Comparison of ENCODE assay signal across 21 cellular contexts in the genomic region with DNA sequence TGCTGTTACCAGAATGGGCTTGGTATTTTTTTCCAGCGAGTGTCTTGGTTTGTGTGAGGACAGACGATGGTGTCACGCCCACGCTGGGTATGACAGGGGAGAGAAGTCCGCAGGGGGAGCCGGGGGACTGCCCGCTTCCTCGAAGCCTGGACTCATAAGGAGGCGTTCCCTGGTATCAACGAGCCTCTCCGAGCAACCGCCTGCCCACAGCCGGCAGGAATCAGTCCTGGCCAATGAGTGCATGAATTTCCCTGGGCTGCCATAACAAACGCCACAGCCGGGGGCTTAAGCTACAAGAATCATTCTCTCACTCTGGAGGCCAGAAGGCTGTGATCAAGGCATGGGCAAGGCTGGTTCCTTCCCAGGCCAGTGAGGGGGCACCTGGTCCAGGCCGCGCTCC. TPM values are rescaled to one million over a fixed set of nuclear protein-coding genes. Genes with fewer than 3 reads are reported as not detected.
A peak's percentile ranks its signal among the peaks of the same experiment; 100 is the strongest.
DNase-seq lines count a peak whose midpoint lies in the region; ATAC-seq, FAIRE-seq and TF ChIP-seq lines count a peak whose summit lies in the region.
"Had no signal": no experiment of that assay in that cellular context is flagged by ENCODE, and none has a peak within 500 bp of the region (broad histone marks: within the 10 kb centered on the region; RNA-seq: fewer than 3 reads in every experiment).

No MANE protein-coding gene starts in this region.

- H2AK5ac ChIP-seq in H9 (ENCODE audit: insufficient read length, low read length) (no peak overlapping the region), H1 (ENCODE audit: low read depth, low read length) (no peak overlapping the region)

- H3K4ac ChIP-seq in H9 (ENCODE audit: low read depth, low read length) (no peak overlapping the region), H1 (replicated peaks; ENCODE audit: insufficient read length, low read depth, low read length) (no peak overlapping the region)

- H2BK20ac ChIP-seq in H9 (ENCODE audit: low read depth, low read length, poor library complexity, severe bottlenecking) (no peak overlapping the region), H1 (ENCODE audit: low read length) (no peak overlapping the region)

- no peak overlapping the region for H4K91ac ChIP-seq in H9 (ENCODE audit: insufficient read length, low read depth, low read length)
- H4K91ac ChIP-seq in H1 (replicated peaks; ENCODE audit: insufficient read length, low read length) = no peak overlapping the region

- no peak overlapping the region for H3T11ph ChIP-seq in H9 (ENCODE audit: low read length)

- POLR2A ChIA-PET in H1 (lab: Charles Lee; ENCODE audit: partially characterized antibody) = interaction anchor here (1.4 to 2.9 kb wide), 2 partner anchors 10 kb away, joined by 3 to 9 read pairs; no protein-coding TSS in a partner anchor

- H2BK5ac ChIP-seq in H9 (ENCODE audit: insufficient read length, low read length) = no peak overlapping the region
- no peak overlapping the region; the same call in 1 of the 2 replicates for H2BK5ac ChIP-seq in H1 (ENCODE audit: low read depth, low read length)

- H2BK12ac ChIP-seq in H9 (ENCODE audit: insufficient read length, low read depth, low read length) (no peak overlapping the region), H1 (ENCODE audit: low read depth, low read length) (no peak overlapping the region)

- H3K4me3 ChIP-seq in H1 (ENCODE audit: extremely low read depth in 1 of 4, insufficient read depth in 2 of 4, low read depth in 3 of 4, low read length in 4 of 4) (peak overlapping the region in 2 of 4 experiments; percentile 15 to 45; a peak in 3 of 8 replicates), aorta (ENCODE audit: low read length in 2 of 2) (no peak overlapping the region)
- H3K4me3 ChIP-seq: SJCRH30 had no signal

- no peak overlapping the region for H2BK120ac ChIP-seq in H9 (ENCODE audit: low read depth, low read length, poor library complexity, severe bottlenecking)
- peak overlapping the region; percentile 56 for H2BK120ac ChIP-seq in H1 (replicated peaks; ENCODE audit: low read depth, low read length)

- H3K23ac ChIP-seq in H9 (ENCODE audit: insufficient read length, low read depth, low read length) (no peak overlapping the region), H1 (ENCODE audit: insufficient read length) (no peak overlapping the region)

- H2BK15ac ChIP-seq in H9 (ENCODE audit: low read depth, low read length) = no peak overlapping the region
- H2BK15ac ChIP-seq in H1 (ENCODE audit: low read length) = 0 out of 2 replicates have a peak overlapping the region, but pooled peaks have one; percentile 19

- H3K27me3 ChIP-seq in H9 (ENCODE audit: insufficient read depth, low read length) (no peaks in the 10 kb centered on the region), H1 (replicated peaks in 1 of 4; ENCODE audit: control insufficient read depth in 3 of 4, extremely low read depth in 1 of 4, insufficient read depth in 3 of 4, low read length in 3 of 4) (0 out of 7 replicates have a peak, but pooled peaks cover 0 to 2% (median 0%) of the 10 kb centered on the region in 4 experiments), aorta (ENCODE audit: control insufficient read depth in 1 of 2, insufficient read depth in 2 of 2, low read length in 1 of 2) (no peaks in the 10 kb centered on the region)
- H3K27me3 ChIP-seq: BE2C, SJCRH30 had no signal

- WGBS in H9 (ENCODE audit: extremely low coverage, insufficient read length, low lambda C conversion rate) = no CpG with 5 or more reads among the region's 17 CpGs
- WGBS in H1 (ENCODE audit: extremely low coverage in 1 of 2, insufficient coverage in 1 of 2, insufficient read length in 1 of 2, insufficient replicate concordance in 2 of 2, low coverage in 1 of 2, low lambda C conversion rate in 2 of 2, missing lambda C conversion rate in 1 of 2), 2 experiments = 26% methylated on average over 17 of the region's 17 CpGs; no CpG with 5 or more reads in 1 of the 2 experiments
- WGBS in aorta, 2 donors = 66 to 77% methylated on average over 17 of the region's 17 CpGs

- no peak for TF ChIP-seq EP300 in H1 (IDR thresholded peaks at IDR 0.05; ENCODE audit: borderline replicate concordance in 1 of 2, low read depth in 2 of 2, low read length in 2 of 2)

- H4K8ac ChIP-seq in H9 (replicated peaks; ENCODE audit: insufficient read length, low read depth, low read length) (no peak overlapping the region), H1 (ENCODE audit: extremely low read depth, insufficient read depth, low read length) (no peak overlapping the region)

- H3K9ac ChIP-seq in H9 (ENCODE audit: extremely low read depth, insufficient read length, low read length) (no peak overlapping the region), H1 (replicated peaks in 1 of 4; ENCODE audit: extremely low read depth in 1 of 4, low read depth in 3 of 4, low read length in 3 of 4) (no peak overlapping the region)

- H3K4me2 ChIP-seq in H9 (ENCODE audit: insufficient read depth, insufficient read length, low read length) (peak overlapping the region; percentile 14), H1 (ENCODE audit: insufficient read depth in 1 of 2, low read depth in 2 of 2, low read length in 2 of 2) (peak overlapping the region; percentile 53 to 69)

- H2AFZ ChIP-seq in H9 (ENCODE audit: low read length) (no peak overlapping the region), H1 (ENCODE audit: low read length) (peak overlapping the region; percentile 77; the same call in 1 of the 2 replicates)

- intact Hi-C loops in aorta (cut with DNase I) = no loop called here

- H3K18ac ChIP-seq in H9 (ENCODE audit: insufficient read length, low read depth, low read length) = no peak overlapping the region
- no peak overlapping the region for H3K18ac ChIP-seq in H1 (ENCODE audit: extremely low read depth, low read length)

- CTCF ChIA-PET in H1 (lab: Charles Lee; ENCODE audit: partially characterized antibody) = interaction anchor here (0.7 to 13.0 kb wide), 8 partner anchors 10 to 1887 kb away, joined by 3 to 169 read pairs (median 3); no protein-coding TSS in a partner anchor

- no peaks in the 10 kb centered on the region for H3K79me1 ChIP-seq in H9 (ENCODE audit: insufficient read depth, low read depth, low read length, poor library complexity, severe bottlenecking)
- H3K79me1 ChIP-seq in H1 (ENCODE audit: low read depth, low read length) = no peaks in the 10 kb centered on the region

- H3K36me3 Mint-ChIP-seq in H9 (ENCODE audit: insufficient read depth in 1 of 3, low read depth in 3 of 3) = no peaks in the 10 kb centered on the region
- H3K36me3 Mint-ChIP-seq: T-cell had no signal

- peaks cover 25 to 32% of the 10 kb centered on the region in 2 experiments for H3K4me1 Mint-ChIP-seq in H9
- H3K4me1 Mint-ChIP-seq: T-cell had no signal

- no peak overlapping the region for H4K5ac ChIP-seq in H9 (ENCODE audit: insufficient read length, low read depth, low read length)
- no peak overlapping the region for H4K5ac ChIP-seq in H1 (ENCODE audit: insufficient read length, low read depth, low read length)

- no peak for FAIRE-seq in H1 (lab: Jason Lieb, UNC)
- FAIRE-seq: D721Med, RCC 7860 had no signal

- no peaks in the 10 kb centered on the region; a peak in 1 of 5 replicates for H3K9me3 Mint-ChIP-seq in H9
- H3K9me3 Mint-ChIP-seq: HFFc6, T-cell had no signal

- DNase-seq in H9 (peak; percentile 79), H1 (ENCODE audit: low read depth in 1 of 2, low spot score in 2 of 2) (no peak), islet precursor cell (peak; percentile 70), aorta (peak; percentile 34 to 53), hepatic stellate cell (ENCODE audit: low spot score) (no peak), A172 (ENCODE audit: low spot score) (no peak)
- DNase-seq: BE2C, DMS53, HFFc6, MV-4-11, NCI-H1105 treated with DMSO at 0.1 percent for 48 hours, NCI-H2029 treated with DMSO at 0.1 percent for 48 hours, NCI-H526 treated with DMSO at 0.1 percent for 48 hours, OCI-M1, SJCRH30, T-cell had no signal

- H3K56ac ChIP-seq in H9 (ENCODE audit: insufficient read length, low read depth, low read length) = no peak overlapping the region
- no peak overlapping the region for H3K56ac ChIP-seq in H1 (replicated peaks; ENCODE audit: insufficient read length, low read depth, low read length)

- peak overlapping the region in 1 of 2 experiments; percentile 29; a peak in 2 of 5 replicates for H3K4me3 Mint-ChIP-seq in H9
- H3K4me3 Mint-ChIP-seq: HFFc6, T-cell had no signal

- H3K79me2 ChIP-seq in H9 (ENCODE audit: insufficient read depth, low read length) (no peaks in the 10 kb centered on the region), H1 (ENCODE audit: control insufficient read depth in 1 of 2, insufficient read depth in 2 of 2, low read length in 2 of 2) (no peaks in the 10 kb centered on the region)

- H3K9me3 ChIP-seq in H9 (ENCODE audit: control insufficient read depth, low read depth, low read length) (no peaks in the 10 kb centered on the region), H1 (ENCODE audit: insufficient read depth in 2 of 2, low read depth in 1 of 2, low read length in 1 of 2) (no peaks in the 10 kb centered on the region), aorta (ENCODE audit: control insufficient read depth, low read length) (no peaks in the 10 kb centered on the region)
- H3K9me3 ChIP-seq: BE2C, SJCRH30 had no signal

- H3K4me1 ChIP-seq in H9 (ENCODE audit: insufficient read depth, low read length) = peaks cover 3% of the 10 kb centered on the region; the same call in 1 of the 2 replicates
- H3K4me1 ChIP-seq in H1 (replicated peaks in 1 of 4; ENCODE audit: control insufficient read depth in 3 of 4, insufficient read depth in 4 of 4, low read length in 3 of 4) = peaks cover 3 to 23% (median 14%) of the 10 kb centered on the region in 4 experiments
- H3K4me1 ChIP-seq in aorta (ENCODE audit: control insufficient read depth in 1 of 2, insufficient read depth in 2 of 2, low read length in 2 of 2) = no peaks in the 10 kb centered on the region

- H3K23me2 ChIP-seq in H9 (ENCODE audit: insufficient read length, low read depth, low read length, poor library complexity, severe bottlenecking) (no peaks in the 10 kb centered on the region), H1 (ENCODE audit: low read depth, low read length) (no peaks in the 10 kb centered on the region)

- no peak for TF ChIP-seq POLR2A in H1 (IDR thresholded peaks at IDR 0.05; ENCODE audit: control extremely low read depth in 1 of 2, low read depth in 2 of 2, low read length in 2 of 2)

- H4K20me1 ChIP-seq in H9 (ENCODE audit: control insufficient read depth, insufficient read depth, insufficient read length) (no peaks in the 10 kb centered on the region), H1 (replicated peaks in 1 of 2; ENCODE audit: control insufficient read depth in 1 of 2, insufficient read depth in 2 of 2, low read length in 2 of 2) (no peaks in the 10 kb centered on the region)

- no peak for ATAC-seq in aorta (ENCODE audit: low FRiP score)
- no peak for ATAC-seq in GM21619 (IDR thresholded peaks at IDR 0.05; ENCODE audit: unreplicated experiment)
- ATAC-seq: T-cell had no signal

- no peaks in the 10 kb centered on the region; the same call in 1 of the 2 replicates for H3K27me3 Mint-ChIP-seq in H9 (ENCODE audit: low read depth)

- TF ChIP-seq RAD21 in H1 (IDR thresholded peaks at IDR 0.05 in 1 of 2, conservative IDR thresholded peaks at IDR 0.05 in 1 of 2; ENCODE audit: low read depth in 2 of 2, low read length in 2 of 2) = 0 out of 4 replicates have a peak, but pooled peaks of 1 of the 2 experiments have one; percentile 4

- H3K27ac Mint-ChIP-seq in H9 = peak overlapping the region in 1 of 3 experiments; percentile 43; a peak in 1 of 7 replicates
- H3K27ac Mint-ChIP-seq: HFFc6, T-cell had no signal

- H3K27ac ChIP-seq in H9 (ENCODE audit: insufficient read length, low read depth, low read length) = no peak overlapping the region
- no peak overlapping the region for H3K27ac ChIP-seq in H1 (ENCODE audit: low read depth, low read length)
- no peak overlapping the region for H3K27ac ChIP-seq in aorta (ENCODE audit: low read depth in 1 of 2, low read length in 2 of 2)
- H3K27ac ChIP-seq: HL-60, SJCRH30 had no signal

- H3K14ac ChIP-seq in H9 (ENCODE audit: insufficient read depth, low read length) (no peak overlapping the region), H1 (ENCODE audit: insufficient read length) (no peak overlapping the region)

- no peaks in the 10 kb centered on the region for H3K36me3 ChIP-seq in H1 (ENCODE audit: control insufficient read depth in 2 of 4, insufficient read depth in 4 of 4, low read length in 3 of 4)
- no peaks in the 10 kb centered on the region for H3K36me3 ChIP-seq in aorta (ENCODE audit: control insufficient read depth in 1 of 2, insufficient read depth in 2 of 2, low read length in 1 of 2)
- H3K36me3 ChIP-seq: BE2C, SJCRH30 had no signal

- TF ChIP-seq CTCF in H9 (conservative IDR thresholded peaks at IDR 0.05) (0 out of 3 replicates have a peak, but pooled peaks have one; percentile 17), H1 (IDR thresholded peaks at IDR 0.05; ENCODE audit: control extremely low read depth in 1 of 3, insufficient read depth in 1 of 3, low read depth in 1 of 3, low read length in 3 of 3) (no peak)

RNA-seq across cellular contexts. Expression of a gene that starts 26.1 kb away (rescaled TPM):
- total RNA-seq in H9 (2021) (30.3 and 32.7 TPM in 2 replicates), aorta (under 1 TPM; 0.21 to 0.26 TPM)
- total RNA-seq in H1 (2021; fragmentation: NEBNext Ultra II Directional; extraction: Animal tissue kit (Norgen Biotek cat#: 25700)) = 28.3 and 28.4 TPM in 2 replicates
- polyA plus RNA-seq in H1 (2011; rRNA removed) (10.3 and 19.3 TPM in 2 replicates), aorta (not detected)
- polyA plus RNA-seq in H1 (2011; cell fraction: cytosol; rRNA removed) = 16.6 TPM
- polyA plus RNA-seq in H1 (2011; cell fraction: nucleus; rRNA removed) = 21.3 TPM
- polyA plus RNA-seq in H1 (2012, experiment 1 of 2) = 10.2 to 20.9 TPM (median 18.6 TPM) in 4 replicates
- polyA plus RNA-seq in H1 (2012, experiment 2 of 2) = 15.9 TPM
- 13.8 TPM for polyA plus RNA-seq in H1 (2013, experiment 1 of 2)
- 14.8 TPM for polyA plus RNA-seq in H1 (2013, experiment 2 of 2)
- polyA minus RNA-seq in H1 (2011; rRNA and poly(A)+ RNA removed) = 6.4 and 9.5 TPM in 2 replicates
- 15.0 TPM for polyA minus RNA-seq in H1 (2011; cell fraction: cytosol; rRNA and poly(A)+ RNA removed)
- polyA minus RNA-seq in H1 (2011; cell fraction: nucleus; rRNA and poly(A)+ RNA removed) = 16.9 TPM
- 9.1 and 12.0 TPM in 2 replicates for total RNA-seq in A172 (2014; rRNA removed; shearing (Covaris generic))
- total RNA-seq: HFFc6, HT-29, SJCRH30, T-cell had no signal

Comparison
In these comparisons a context has a peak if more than half of its experiments do, and no peak if none do; other contexts are left out.
1. DNase-seq: peak in H9 (single experiment), islet precursor cell (single experiment) and aorta (2 of 2); none in H1 (0 of 2), hepatic stellate cell (single experiment) and A172 (single experiment).